In genomic region chr12:52542785-52543318, GRCh38 we compare ENCODE assay signal across 2 cellular contexts.
TF ChIP-seq lines count a peak whose summit lies in the region.

No MANE protein-coding gene starts in this region.

TF ChIP-seq in HEK293, 187 proteins besides CTCF, POLR2A, EP300 and RAD21:
- TF ChIP-seq ZNF37A (tag by site-specific recombination; IDR thresholded peaks at IDR 0.05) (no peak), ZNF23 (tag by site-specific recombination; IDR thresholded peaks at IDR 0.05; ENCODE audit: borderline replicate concordance) (no peak), EGR2 (tag by site-specific recombination; IDR thresholded peaks at IDR 0.05; ENCODE audit: low read depth) (peak; percentile 98), KLF10 (tag by site-specific recombination; IDR thresholded peaks at IDR 0.05) (no peak), PRDM1 (tag by site-specific recombination; IDR thresholded peaks at IDR 0.05) (no peak), ZNF549 (tag by site-specific recombination; IDR thresholded peaks at IDR 0.05) (peak; percentile 85), ATF2 (tag by site-specific recombination; IDR thresholded peaks at IDR 0.05; ENCODE audit: low read depth) (peak; percentile 83), PRDM10 (tag by site-specific recombination; IDR thresholded peaks at IDR 0.05) (peak; percentile 86), ZFHX2 (tag by site-specific recombination; conservative IDR thresholded peaks at IDR 0.05) (peak; percentile 99), ZSCAN4 (tag by site-specific recombination; IDR thresholded peaks at IDR 0.05) (no peak), BCL11B (tag by site-specific recombination; IDR thresholded peaks at IDR 0.05; ENCODE audit: low read depth) (no peak), RBAK (tag by site-specific recombination; IDR thresholded peaks at IDR 0.05) (no peak)

TF ChIP-seq in GM12878, 131 proteins besides CTCF, POLR2A, EP300 and RAD21:
- TF ChIP-seq GABPA (IDR thresholded peaks at IDR 0.05; ENCODE audit: low read depth), result no peak
- no peak for TF ChIP-seq DPF2 (IDR thresholded peaks at IDR 0.05)
- peak; percentile 62; the same call in 1 of the 2 replicates for TF ChIP-seq ATF7 (IDR thresholded peaks at IDR 0.05; ENCODE audit: low read depth)
- TF ChIP-seq POLR2AphosphoS5 (IDR thresholded peaks at IDR 0.05; ENCODE audit: low read length), result no peak
- no peak for TF ChIP-seq CUX1 (IDR thresholded peaks at IDR 0.05; ENCODE audit: insufficient replicate concordance, low read depth, low read length)
- no peak for TF ChIP-seq TARDBP (IDR thresholded peaks at IDR 0.05; ENCODE audit: borderline replicate concordance)
- no peak for TF ChIP-seq NFXL1 (IDR thresholded peaks at IDR 0.05; ENCODE audit: borderline replicate concordance)
- no peak for TF ChIP-seq SMAD1 (IDR thresholded peaks at IDR 0.05; ENCODE audit: low read depth, partially characterized antibody)
TF ChIP-seq in GM12878: peak in this region for 1.
